In the genomic region with DNA sequence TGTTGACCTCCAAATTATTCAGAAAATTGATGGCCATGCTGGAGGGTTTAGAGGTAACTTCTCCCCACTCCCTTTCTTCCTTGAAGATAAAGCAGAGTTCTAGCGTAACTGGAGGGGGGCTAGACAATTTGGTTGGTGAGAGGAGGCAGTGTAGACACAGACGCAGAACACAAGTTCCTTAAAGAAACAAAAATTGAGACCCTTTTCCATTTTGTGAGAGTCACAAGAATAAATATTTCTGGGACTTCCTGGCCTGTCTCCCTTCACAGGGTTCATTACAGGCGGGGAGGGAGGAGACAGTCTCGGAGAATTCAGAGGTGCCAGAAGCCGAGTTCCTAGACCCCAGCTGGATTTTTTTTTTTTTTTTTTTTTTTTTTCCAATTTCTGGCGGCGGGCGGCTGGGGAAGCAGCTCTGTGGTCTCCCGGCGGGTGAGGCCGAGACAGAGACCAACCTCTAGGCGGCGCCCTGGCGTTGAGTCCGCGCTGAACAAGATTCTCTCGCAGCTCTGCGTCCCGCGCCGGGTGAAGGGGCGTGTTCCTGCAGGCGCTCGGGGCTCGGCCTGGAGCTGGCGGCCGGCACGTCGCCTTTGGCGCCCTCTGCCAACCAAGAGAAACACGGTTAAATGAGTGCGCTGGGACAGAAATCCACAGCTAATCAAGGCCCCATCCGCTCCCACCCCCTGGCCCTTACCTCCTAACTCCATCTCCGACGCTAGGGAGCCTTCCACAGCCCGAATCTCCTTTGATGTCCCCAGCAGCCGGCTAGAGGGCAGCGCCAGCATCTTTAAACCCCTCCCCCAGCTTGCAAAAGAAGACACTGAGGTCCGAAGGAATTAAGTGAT, we compare ENCODE assay signal across 8 cellular contexts. TPM values are rescaled to one million over a fixed set of nuclear protein-coding genes. Genes with fewer than 3 reads are reported as not detected.
DNase-seq lines count a peak whose midpoint lies in the region; ATAC-seq and TF ChIP-seq lines count a peak whose summit lies in the region.

No MANE protein-coding gene starts in this region.

- H3K36me3 Mint-ChIP-seq in T-helper 2 cell treated with Interferon-gamma antibody and Interleukin-4, amounts not matched to agents 5 μg/mL and 100 μg/mL, for 36 hours (ENCODE audit: low read depth) = no peaks in the 10 kb centered on the region

- TF ChIP-seq CTCF in GM12875 (IDR thresholded peaks at IDR 0.05; ENCODE audit: borderline replicate concordance, insufficient read depth, low read depth, low read length) (peak; percentile 83), Loucy (conservative IDR thresholded peaks at IDR 0.05; ENCODE audit: low read length) (peak; percentile 71), brain microvascular endothelial cell (IDR thresholded peaks at IDR 0.05; ENCODE audit: low read depth, low read length, missing control alignments) (peak; percentile 67), left lung (IDR thresholded peaks at IDR 0.05) (peak; percentile 23 to 32)

- no peak overlapping the region for H3K27ac ChIP-seq in brain microvascular endothelial cell
- H3K27ac ChIP-seq in left lung = no peak overlapping the region

- peaks cover 15% of the 10 kb centered on the region for H4K20me1 ChIP-seq in Loucy (ENCODE audit: insufficient read depth, low read length, poor library complexity, severe bottlenecking)

- ATAC-seq in left lung = peak; percentile 78
- ATAC-seq in GM18861 (IDR thresholded peaks at IDR 0.05; ENCODE audit: unreplicated experiment) = no peak
- no peak for ATAC-seq in HG03135 (IDR thresholded peaks at IDR 0.05; ENCODE audit: unreplicated experiment)

- H3K9me3 Mint-ChIP-seq in T-helper 2 cell treated with Interferon-gamma antibody and Interleukin-4, amounts not matched to agents 5 μg/mL and 100 μg/mL, for 36 hours = no peaks in the 10 kb centered on the region

- no peaks in the 10 kb centered on the region for H3K9me2 ChIP-seq in Loucy (replicated peaks; ENCODE audit: low read depth, low read length)

- peaks cover 10% of the 10 kb centered on the region; the same call in 1 of the 2 replicates for H3K36me3 ChIP-seq in Loucy (ENCODE audit: insufficient read depth, low read length)
- no peaks in the 10 kb centered on the region for H3K36me3 ChIP-seq in brain microvascular endothelial cell (replicated peaks)
- no peaks in the 10 kb centered on the region for H3K36me3 ChIP-seq in left lung

- H3K27me3 ChIP-seq in Loucy (ENCODE audit: insufficient read depth, low read length, poor library complexity, severe bottlenecking) = no peaks in the 10 kb centered on the region
- peaks cover 99% of the 10 kb centered on the region for H3K27me3 ChIP-seq in brain microvascular endothelial cell (replicated peaks)
- H3K27me3 ChIP-seq in left lung = peaks cover 99 to 100% of the 10 kb centered on the region in 2 donors

- H3F3A ChIP-seq in Loucy (ENCODE audit: low read depth) = no peaks in the 10 kb centered on the region

- no peak overlapping the region for H3K4me3 ChIP-seq in GM12875 (ENCODE audit: low read depth, low read length)
- H3K4me3 ChIP-seq in Loucy (ENCODE audit: low read length, poor library complexity, severe bottlenecking) = peak overlapping the region; percentile 89
- no peak overlapping the region for H3K4me3 ChIP-seq in brain microvascular endothelial cell (ENCODE audit: low read depth, low read length)
- H3K4me3 ChIP-seq in left lung = no peak overlapping the region

- H3K27me3 Mint-ChIP-seq in T-helper 2 cell treated with Interferon-gamma antibody and Interleukin-4, amounts not matched to agents 5 μg/mL and 100 μg/mL, for 36 hours (ENCODE audit: low read depth) = peaks cover 96% of the 10 kb centered on the region

- DNase-seq in T-helper 2 cell treated with Interferon-gamma antibody and Interleukin-4, amounts not matched to agents 5 μg/mL and 100 μg/mL, for 36 hours (ENCODE audit: low spot score) = peak; percentile 67
- DNase-seq in brain microvascular endothelial cell (no peak), left lung (peak; percentile 59 to 83)
- DNase-seq in stimulated activated CD8-positive, alpha-beta memory T cell treated with anti-CD3 and anti-CD28 coated beads, Interleukin-4, amount 100 ng/mL, for 24 hours (ENCODE audit: low read depth) = peak; percentile 73

- in situ Hi-C loops in brain microvascular endothelial cell (cut with HindIII; ENCODE audit: low pct_ligation_motif_present, low sequenced_read_pairs) = no loop called here

- peak overlapping the region; percentile 98 for H3K9ac ChIP-seq in Loucy (ENCODE audit: low read depth, low read length, poor library complexity, severe bottlenecking)

- H3K79me2 ChIP-seq in Loucy (ENCODE audit: insufficient read depth, low read length) = peaks cover 100% of the 10 kb centered on the region

- H3K27ac Mint-ChIP-seq in T-helper 2 cell treated with Interferon-gamma antibody and Interleukin-4, amounts not matched to agents 5 μg/mL and 100 μg/mL, for 36 hours = no peak overlapping the region

- H3K9me3 ChIP-seq in Loucy (ENCODE audit: insufficient read depth, low read depth, low read length) (no peaks in the 10 kb centered on the region), left lung (no peaks in the 10 kb centered on the region)

- H3K4me3 Mint-ChIP-seq in T-helper 2 cell treated with Interferon-gamma antibody and Interleukin-4, amounts not matched to agents 5 μg/mL and 100 μg/mL, for 36 hours = no peak overlapping the region

- H2AFZ ChIP-seq in Loucy (ENCODE audit: low read length) = no peak overlapping the region

- H3K4me2 ChIP-seq in Loucy (ENCODE audit: low read depth, low read length, poor library complexity, severe bottlenecking) = peak overlapping the region; percentile 95

- H3K4me1 Mint-ChIP-seq in T-helper 2 cell treated with Interferon-gamma antibody and Interleukin-4, amounts not matched to agents 5 μg/mL and 100 μg/mL, for 36 hours (ENCODE audit: low read depth) = peaks cover 4% of the 10 kb centered on the region

- H3K4me1 ChIP-seq in Loucy (ENCODE audit: insufficient read depth, low read length, poor library complexity, severe bottlenecking) (peaks cover 79% of the 10 kb centered on the region), left lung (no peaks in the 10 kb centered on the region)

- intact Hi-C loops in left lung (cut with DNase I) = no loop called here

RNA-seq across cellular contexts. Expression of a gene that starts 10.2 kb away (rescaled TPM):
- total RNA-seq in left lung = not detected

RNA-seq across cellular contexts. Expression of a gene that starts 21.3 kb away (rescaled TPM):
- total RNA-seq in left lung = under 1 TPM; 0.32 to 0.39 TPM

RNA-seq across cellular contexts. Expression of a gene that starts 25.6 kb away (rescaled TPM):
- 1 to 10 TPM; 2.4 to 3.0 TPM for total RNA-seq in left lung

RNA-seq across cellular contexts. Expression of a gene that starts 31.6 kb away (rescaled TPM):
- 1 to 10 TPM; 5.1 to 6.7 TPM for total RNA-seq in left lung

RNA-seq across cellular contexts. Expression of a gene that starts 42.8 kb away (rescaled TPM):
- total RNA-seq in left lung = 1 to 10 TPM; 3.3 to 4.2 TPM

Comparison
In these comparisons a context has a peak if more than half of its experiments do, and no peak if none do; other contexts are left out.
1. CTCF ChIP-seq: peak in every context shown above with its lines; median percentile 83 in GM12875; 71 in Loucy; 67 in brain microvascular endothelial cell; 28 in left lung.